Comparison of ENCODE assay signal across 30 cellular contexts in genomic region chr3:99635348-99635747, GRCh38. TPM values are rescaled to one million over a fixed set of nuclear protein-coding genes. Genes with fewer than 3 reads are reported as not detected.
"Had no signal": no experiment of that assay in that cellular context is flagged by ENCODE, and none has a peak within 500 bp of the region (broad histone marks: within the 10 kb centered on the region; RNA-seq: fewer than 3 reads in every experiment).

No MANE protein-coding gene starts in this region.

- H3K27me3 ChIP-seq: esophagus muscularis mucosa, foreskin keratinocyte, sigmoid colon, uterus had no signal

- DNase-seq: activated CD4-positive, alpha-beta memory T cell treated with anti-CD3 and anti-CD28 coated beads for 36 hours; activated CD4-positive, alpha-beta T cell treated with anti-CD3 and anti-CD28 coated beads, Interleukin-2, amount 10 ng/mL, durations not matched to agents 24 days and 14 days; activated CD4-positive, CD25-positive, alpha-beta regulatory T cell treated with anti-CD3 and anti-CD28 coated beads, Interleukin-2, amount 50 U/mL, for 72 hours; activated CD8-positive, alpha-beta memory T cell treated with anti-CD3 and anti-CD28 coated beads, Interleukin-2, amount 50 U/mL, for 4 hours; activated gamma-delta T cell; activated naive CD4-positive, alpha-beta T cell treated with anti-CD3 and anti-CD28 coated beads, Interleukin-2, amount 50 U/mL, for 16 hours; activated T-cell treated with anti-CD3 and anti-CD28 coated beads, Interleukin-2, amount 50 U/mL, for 24 hours; amniotic stem cell; central memory CD4-positive, alpha-beta T cell; effector CD4-positive, alpha-beta T cell; heart right ventricle; left lung; naive B cell; nephron progenitor cell; pancreas; sigmoid colon; small intestine; stimulated activated CD4-positive, alpha-beta T cell treated with anti-CD3 and anti-CD28 coated beads, Interleukin-1b, Interleukin-23, amount 100 ng/mL, for 48 hours; stimulated activated CD4-positive, alpha-beta T cell treated with anti-CD3 and anti-CD28 coated beads, Interleukin-4, amount 100 ng/mL, for 4 hours; stimulated activated CD8-positive, alpha-beta memory T cell treated with anti-CD3 and anti-CD28 coated beads, Interleukin-4, amount 100 ng/mL, for 48 hours; stimulated activated naive B cell treated with anti-CD40 and anti-IgM and Interleukin-4, amounts not matched to agents 10 μg/mL and 1 μg/mL and 100 μg/mL, for 72 hours; T-helper 2 cell; uterus had no signal

- H3K4me1 ChIP-seq: breast epithelium, left lung, prostate gland had no signal

- H3K27ac ChIP-seq: breast epithelium, foreskin keratinocyte, left lung, neutrophil, pancreas, prostate gland, suprapubic skin, uterus had no signal

- ATAC-seq: heart right ventricle; left lung; pancreas; stimulated activated naive B cell treated with anti-CD40 and anti-IgM and Interleukin-4, amounts not matched to agents 10 μg/mL and 1 μg/mL and 100 μg/mL, for 72 hours had no signal

- H3K36me3 ChIP-seq: breast epithelium, esophagus muscularis mucosa, heart right ventricle, left lung, neutrophil, pancreas, prostate gland, sigmoid colon, suprapubic skin, uterus had no signal

- H3K9me3 ChIP-seq: breast epithelium, esophagus muscularis mucosa, heart right ventricle, left lung, neutrophil, pancreas, prostate gland, sigmoid colon, suprapubic skin, uterus had no signal

- H3K4me3 ChIP-seq: breast epithelium, esophagus muscularis mucosa, heart right ventricle, left lung, lung, pancreas, prostate gland, sigmoid colon, suprapubic skin, uterus had no signal

RNA-seq across cellular contexts. Expression of gene COL8A1, which starts 3.0 kb away (rescaled TPM):
- total RNA-seq: activated CD4-positive, alpha-beta memory T cell treated with anti-CD3 and anti-CD28 coated beads for 36 hours had no signal
